In the genomic region with DNA sequence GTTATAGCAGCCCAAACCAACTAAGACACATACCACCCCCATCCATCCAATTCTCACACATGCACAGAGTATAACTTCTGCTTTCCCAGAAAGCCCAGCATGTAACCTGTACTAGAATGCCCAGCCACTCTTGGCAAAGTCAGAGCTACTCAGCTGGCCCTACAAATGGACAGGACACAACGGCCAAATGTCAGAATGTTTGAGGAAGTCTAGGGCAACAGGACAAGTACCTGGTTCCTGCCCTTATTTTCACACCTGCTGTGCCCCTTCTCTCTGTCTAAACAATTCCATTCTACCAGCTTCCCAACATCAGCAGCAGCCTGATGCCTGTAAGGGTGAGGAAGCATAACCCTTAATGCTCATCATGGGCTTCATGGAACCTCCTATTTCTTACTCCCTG, we compare ENCODE assay signal across 31 cellular contexts. TPM values are rescaled to one million over a fixed set of nuclear protein-coding genes. Genes with fewer than 3 reads are reported as not detected.
A peak's percentile ranks its signal among the peaks of the same experiment; 100 is the strongest.
DNase-seq lines count a peak whose midpoint lies in the region; ATAC-seq, FAIRE-seq and TF ChIP-seq lines count a peak whose summit lies in the region.
"Had no signal": no experiment of that assay in that cellular context is flagged by ENCODE, and none has a peak within 500 bp of the region (broad histone marks: within the 10 kb centered on the region; RNA-seq: fewer than 3 reads in every experiment).

No MANE protein-coding gene starts in this region.

- intact Hi-C loops in HepG2 (cut with micrococcal nuclease; ENCODE audit: unreplicated experiment) = loop anchor here (2.0 to 5.0 kb wide), 3 partner anchors 32 to 84 kb away; no protein-coding TSS in a partner anchor
- intact Hi-C loops in CD8-positive, alpha-beta T cell (cut with DNase I, micrococcal nuclease) = no loop called here

- no TSS peak for BruUV-seq in HepG2 (replicated peaks; lab: Mats Ljungman, UMichigan)

- H2AFZ ChIP-seq in ACC112 (ENCODE audit: low read length, unreplicated experiment) = peak overlapping the region; percentile 82
- peak overlapping the region; percentile 4 for H2AFZ ChIP-seq in HepG2 (ENCODE audit: low read length)

- H3K27me3 ChIP-seq in ACC112 (ENCODE audit: insufficient read depth, low read length) (no peaks in the 10 kb centered on the region), adipocyte (replicated peaks; ENCODE audit: control insufficient read depth, insufficient read depth, low read length) (no peaks in the 10 kb centered on the region), HepG2 (ENCODE audit: control insufficient read depth in 1 of 2, insufficient read depth in 2 of 2, low read length in 2 of 2) (no peaks in the 10 kb centered on the region; a peak in 1 of 5 replicates)
- no peaks in the 10 kb centered on the region for H3K27me3 ChIP-seq in CD8-positive, alpha-beta T cell (ENCODE audit: insufficient read depth, low read length)
- H3K27me3 ChIP-seq: SJSA1 had no signal

- peak; percentile 79 for DNase-seq in DMS53 (lab: John Stamatoyannopoulos, UW)
- DNase-seq in adipocyte (ENCODE audit: low read depth) = no peak
- DNase-seq in HepG2 (ENCODE audit: low spot score) = no peak
- no peak for DNase-seq in CD8-positive, alpha-beta T cell
- no peak for DNase-seq in nucleus accumbens (lab: John Stamatoyannopoulos, UW)
- DNase-seq in NCI-H2029 treated with DMSO at 0.1 percent for 48 hours (lab: John Stamatoyannopoulos, UW) = no peak
- DNase-seq: activated CD4-positive, alpha-beta T cell treated with anti-CD3 and anti-CD28 coated beads, Interleukin-2, amount 10 ng/mL, durations not matched to agents 24 days and 14 days; anterior cingulate cortex; C1 segment of cervical spinal cord; DMS79 treated with DMSO at 0.1 percent for 48 hours; effector CD4-positive, alpha-beta T cell; GDM1; islet precursor cell; lower lobe of right lung; midbrain; naive thymus-derived CD8-positive, alpha-beta T cell; NCI-H1417; NCI-H2029; NCI-H2227 treated with DMSO at 0.1 percent for 48 hours; NCI-H748 treated with DMSO at 0.1 percent for 48 hours; occipital lobe; psoas muscle; stimulated activated CD4-positive, alpha-beta T cell treated with anti-CD3 and anti-CD28 coated beads, Interleukin-15, amount 100 ng/mL, for 24 hours; stimulated activated CD4-positive, alpha-beta T cell treated with anti-CD3 and anti-CD28 coated beads, Interleukin-4, amount 100 ng/mL, for 4 hours; trophoblast cell had no signal

- H3K27ac ChIP-seq in ACC112 (ENCODE audit: low read depth, low read length) (peak overlapping the region; percentile 25), HepG2 (ENCODE audit: extremely low read length, insufficient read depth, low read length) (no peak overlapping the region)
- H3K27ac ChIP-seq in CD8-positive, alpha-beta T cell (ENCODE audit: low read depth, low read length) = no peak overlapping the region
- H3K27ac ChIP-seq: lower lobe of right lung, psoas muscle, SJSA1 had no signal

- POLR2A ChIA-PET in HepG2 (lab: Yijun Ruan, JAX) = interaction anchor here (1.5 to 2.5 kb wide), 2 partner anchors 14 to 68 kb away, joined by 5 to 6 read pairs; a partner anchor contains a TSS
- POLR2A ChIA-PET in CD8-positive, alpha-beta T cell (lab: Charles Lee) = interaction anchor here (0.7 to 1.0 kb wide), 2 partner anchors 30 to 93 kb away, joined by 3 read pairs; a partner anchor contains a TSS

- H4K20me1 ChIP-seq in HepG2 (ENCODE audit: insufficient read depth, low read length) = no peaks in the 10 kb centered on the region

- no peak for TF ChIP-seq CTCF in HepG2 (CRISPR knock-in tag; IDR thresholded peaks at IDR 0.05)
- TF ChIP-seq CTCF in CD8-positive, alpha-beta T cell (IDR thresholded peaks at IDR 0.05) = no peak

- in situ Hi-C loops in HepG2 (cut with HindIII; ENCODE audit: extremely low pct_ligation_motif_present, low pct_unique_long_range_greater_than_20kb) = no loop called here

- no peak for ATAC-seq in HepG2
- no peak for ATAC-seq in CD8-positive, alpha-beta T cell
- ATAC-seq: activated naive CD4-positive, alpha-beta T cell treated with anti-CD3 and anti-CD28 coated beads, Interleukin-2, amount 50 U/mL, for 72 hours; naive thymus-derived CD8-positive, alpha-beta T cell; WTC11 had no signal

- no peaks in the 10 kb centered on the region for H3K36me3 ChIP-seq in ACC112 (ENCODE audit: insufficient read depth, low read length)
- H3K36me3 ChIP-seq in adipocyte (ENCODE audit: control insufficient read depth, insufficient read depth, low read length, severe bottlenecking) = no peaks in the 10 kb centered on the region
- H3K36me3 ChIP-seq in HepG2 (replicated peaks in 1 of 2; ENCODE audit: control insufficient read depth in 1 of 2, insufficient read depth in 2 of 2, low read length in 2 of 2) = no peaks in the 10 kb centered on the region
- no peaks in the 10 kb centered on the region for H3K36me3 ChIP-seq in CD8-positive, alpha-beta T cell (ENCODE audit: insufficient read depth, low read length)
- H3K36me3 ChIP-seq: lower lobe of right lung, SJSA1 had no signal

- no peak overlapping the region; the same call in 1 of the 2 replicates for H3K4me2 ChIP-seq in HepG2 (ENCODE audit: low read depth, low read length)

- no peak overlapping the region for H3K27ac Mint-ChIP-seq in CD8-positive, alpha-beta T cell
- H3K27ac Mint-ChIP-seq: activated CD4-positive, alpha-beta T cell treated with anti-CD3 and anti-CD28 coated beads, Interleukin-2, amount 10 ng/mL, durations not matched to agents 24 days and 14 days; naive thymus-derived CD8-positive, alpha-beta T cell; WTC11 had no signal

- CTCF ChIA-PET in HepG2 (lab: Yijun Ruan, JAX; ENCODE audit: low intra/inter-chr PET ratio, low total read pairs) = no interaction called here
- CTCF ChIA-PET in CD8-positive, alpha-beta T cell (lab: Charles Lee) = no interaction called here

- TF ChIP-seq POLR2A in HepG2 (IDR thresholded peaks at IDR 0.05; ENCODE audit: insufficient read depth in 1 of 2, low read depth in 2 of 2, low read length in 2 of 2) = no peak

- 0% methylated on average over 1 of the region's 1 CpG for WGBS in HepG2 (ENCODE audit: low lambda C conversion rate)

- H3K9me3 ChIP-seq in adipocyte (ENCODE audit: control insufficient read depth, low read length) (no peaks in the 10 kb centered on the region), HepG2 (ENCODE audit: low read length) (no peaks in the 10 kb centered on the region)
- H3K9me3 ChIP-seq in CD8-positive, alpha-beta T cell (ENCODE audit: low read length) = no peaks in the 10 kb centered on the region
- H3K9me3 ChIP-seq: lower lobe of right lung, psoas muscle, SJSA1 had no signal

- TF ChIP-seq EP300 in HepG2 (IDR thresholded peaks at IDR 0.05; ENCODE audit: low read depth in 2 of 2, low read length in 2 of 2) = no peak
- no peak for TF ChIP-seq EP300 in HepG2 (CRISPR knock-in tag; IDR thresholded peaks at IDR 0.05; ENCODE audit: borderline replicate concordance)

- TF ChIP-seq RAD21 in HepG2 (CRISPR knock-in tag; IDR thresholded peaks at IDR 0.05) = no peak

- H3K9ac ChIP-seq in adipocyte (ENCODE audit: low read length) = peak overlapping the region; percentile 50
- H3K9ac ChIP-seq in HepG2 (ENCODE audit: insufficient read depth, low read depth, low read length) = no peak overlapping the region

- FAIRE-seq in HepG2 (lab: Jason Lieb, UNC) = no peak
- FAIRE-seq: bronchial epithelial cell, colon had no signal

- H3K27me3 Mint-ChIP-seq in CD8-positive, alpha-beta T cell (ENCODE audit: low read depth) = peaks cover 2% of the 10 kb centered on the region

- H3K4me1 ChIP-seq in ACC112 (ENCODE audit: control insufficient read depth, insufficient read depth, low read length, unreplicated experiment) (peaks cover 34% of the 10 kb centered on the region), adipocyte (ENCODE audit: control insufficient read depth, insufficient read depth, low read length) (peaks cover 28% of the 10 kb centered on the region), HepG2 (ENCODE audit: insufficient read depth, low read length) (peaks cover 29% of the 10 kb centered on the region)
- no peaks in the 10 kb centered on the region for H3K4me1 ChIP-seq in CD8-positive, alpha-beta T cell (ENCODE audit: insufficient read depth, low read length)
- H3K4me1 ChIP-seq: psoas muscle, SJSA1 had no signal

- peaks cover 2% of the 10 kb centered on the region for H3K36me3 Mint-ChIP-seq in CD8-positive, alpha-beta T cell
- H3K36me3 Mint-ChIP-seq: WTC11 had no signal

- no peaks in the 10 kb centered on the region for H3K4me1 Mint-ChIP-seq in CD8-positive, alpha-beta T cell (ENCODE audit: low read depth)
- H3K4me1 Mint-ChIP-seq: activated CD4-positive, alpha-beta T cell treated with anti-CD3 and anti-CD28 coated beads, Interleukin-2, amount 10 ng/mL, durations not matched to agents 24 days and 14 days; naive thymus-derived CD8-positive, alpha-beta T cell had no signal

- H3K79me2 ChIP-seq in ACC112 (ENCODE audit: control insufficient read depth, insufficient read depth, low read length, unreplicated experiment) (no peaks in the 10 kb centered on the region), HepG2 (ENCODE audit: insufficient read depth, low read length) (no peaks in the 10 kb centered on the region)

- peaks cover 2% of the 10 kb centered on the region for H3K9me3 Mint-ChIP-seq in CD8-positive, alpha-beta T cell
- H3K9me3 Mint-ChIP-seq: activated CD4-positive, alpha-beta T cell treated with anti-CD3 and anti-CD28 coated beads, Interleukin-2, amount 10 ng/mL, durations not matched to agents 24 days and 14 days had no signal

- no peak overlapping the region for H3K4me3 ChIP-seq in ACC112 (ENCODE audit: low read depth, low read length)
- peak overlapping the region; percentile 38 for H3K4me3 ChIP-seq in adipocyte (ENCODE audit: low read length)
- H3K4me3 ChIP-seq in HepG2 (replicated peaks in 1 of 3; ENCODE audit: insufficient read depth in 1 of 3, low read depth in 2 of 3, low read length in 3 of 3) = no peak overlapping the region
- no peak overlapping the region for H3K4me3 ChIP-seq in CD8-positive, alpha-beta T cell (ENCODE audit: low read depth, low read length)
- H3K4me3 ChIP-seq: lower lobe of right lung, psoas muscle, SJSA1 had no signal

- no peak overlapping the region for H3K4me3 Mint-ChIP-seq in CD8-positive, alpha-beta T cell
- H3K4me3 Mint-ChIP-seq: activated CD4-positive, alpha-beta T cell treated with anti-CD3 and anti-CD28 coated beads, Interleukin-2, amount 10 ng/mL, durations not matched to agents 24 days and 14 days; naive thymus-derived CD8-positive, alpha-beta T cell; WTC11 had no signal

RNA-seq across cellular contexts. Expression of a gene that starts 15.1 kb away (rescaled TPM):
- 384 and 709 TPM in 2 replicates for total RNA-seq in HepG2 (2016; rRNA removed; fragmentation: Illumina TruSeq; extraction: Trizol)
- total RNA-seq in HepG2 (2016; cell fraction: cytosol; rRNA removed; fragmentation: Illumina TruSeq; extraction: Trizol; ENCODE audit: low read depth) = 49.4 and 52.0 TPM in 2 replicates
- total RNA-seq in HepG2 (2016; cell fraction: insoluble cytoplasmic fraction; rRNA removed; fragmentation: Illumina TruSeq; extraction: Trizol) = 384 and 712 TPM in 2 replicates
- 128 and 149 TPM in 2 replicates for total RNA-seq in HepG2 (2016; cell fraction: membrane; rRNA removed; fragmentation: Illumina TruSeq; extraction: Trizol)
- 204 and 212 TPM in 2 replicates for total RNA-seq in HepG2 (2016; cell fraction: nucleus; rRNA removed; fragmentation: Illumina TruSeq; extraction: Trizol)
- 102 and 106 TPM in 2 replicates for polyA plus RNA-seq in HepG2 (2011; rRNA removed)
- polyA plus RNA-seq in HepG2 (2011; cell fraction: cytosol; rRNA removed) = 66.0 and 86.9 TPM in 2 replicates
- polyA plus RNA-seq in HepG2 (2011; cell fraction: nucleus; rRNA removed) = 34.9 and 38.3 TPM in 2 replicates
- polyA plus RNA-seq in HepG2 (2012) = 149 and 200 TPM in 2 replicates
- polyA plus RNA-seq in HepG2 (2016; cell fraction: cytosol; fragmentation: Illumina TruSeq; extraction: Trizol; ENCODE audit: low read depth) = 39.8 and 47.1 TPM in 2 replicates
- polyA plus RNA-seq in HepG2 (2016; cell fraction: insoluble cytoplasmic fraction; fragmentation: Illumina TruSeq; extraction: Trizol; ENCODE audit: low read depth) = 442 and 506 TPM in 2 replicates
- 90.4 and 101 TPM in 2 replicates for polyA plus RNA-seq in HepG2 (2016; cell fraction: membrane; fragmentation: Illumina TruSeq; extraction: Trizol; ENCODE audit: low read depth)
- polyA plus RNA-seq in HepG2 (2016; cell fraction: nucleus; fragmentation: Illumina TruSeq; extraction: Trizol; ENCODE audit: insufficient read depth, low read depth) = 131 and 143 TPM in 2 replicates
- 198 and 668 TPM in 2 replicates for polyA minus RNA-seq in HepG2 (2011; rRNA and poly(A)+ RNA removed; ENCODE audit: low replicate concordance)
- 190 and 223 TPM in 2 replicates for polyA minus RNA-seq in HepG2 (2011; cell fraction: cytosol; rRNA and poly(A)+ RNA removed)
- polyA minus RNA-seq in HepG2 (2011; cell fraction: nucleus; rRNA and poly(A)+ RNA removed) = 207 and 220 TPM in 2 replicates
- total RNA-seq in CD8-positive, alpha-beta T cell = 100 to 1,000 TPM; 330 to 338 TPM
